In genomic region chr11:87263439-87263838, GRCh38 we compare ENCODE assay signal across 21 cellular contexts.
"Had no signal": no experiment of that assay in that cellular context is flagged by ENCODE, and none has a peak within 500 bp of the region (broad histone marks: within the 10 kb centered on the region; RNA-seq: fewer than 3 reads in every experiment).

No MANE protein-coding gene starts in this region.

- H3K36me3 ChIP-seq: colonic mucosa, esophagus squamous epithelium, heart right ventricle, left lung, tibial artery, WERI-Rb-1 had no signal

- DNase-seq: activated CD4-positive, alpha-beta T cell treated with anti-CD3 and anti-CD28 coated beads for 1 hour; activated CD4-positive, alpha-beta T cell treated with anti-CD3 and anti-CD28 coated beads, Interleukin-2, amount 50 U/mL, for 1 hour; activated naive CD4-positive, alpha-beta T cell treated with Interleukin-2 at 50 U/mL for 16 hours; activated naive CD8-positive, alpha-beta T cell treated with anti-CD3 and anti-CD28 coated beads for 36 hours; activated T-cell treated with anti-CD3 and anti-CD28 coated beads, Interleukin-2, amount 50 U/mL, for 1 hour; amniotic stem cell; colonic mucosa; dorsolateral prefrontal cortex; esophagus squamous epithelium; heart right ventricle; left lung; naive thymus-derived CD4-positive, alpha-beta T cell; retina; stimulated activated CD4-positive, alpha-beta T cell treated with anti-CD3 and anti-CD28 coated beads, Interleukin-12 subunit alpha, Interleukin-12 subunit beta, amount 100 ng/mL, for 4 hours; stimulated activated CD4-positive, alpha-beta T cell treated with anti-CD3 and anti-CD28 coated beads, Interleukin-4, amount 100 ng/mL, for 4 hours; tibial artery; WERI-Rb-1 had no signal

- H3K4me1 ChIP-seq: colonic mucosa, esophagus squamous epithelium had no signal

- H3K4me3 ChIP-seq: colonic mucosa, dorsolateral prefrontal cortex, esophagus squamous epithelium, heart right ventricle, left lung, lung, tibial artery had no signal

- H3K4me3 Mint-ChIP-seq: activated naive CD8-positive, alpha-beta T cell treated with anti-CD3 and anti-CD28 coated beads for 36 hours; naive thymus-derived CD4-positive, alpha-beta T cell; stimulated activated naive CD8-positive, alpha-beta T cell treated with anti-CD3 and anti-CD28 coated beads, Interleukin-15, Interleukin-2, amounts not matched to agents 100 ng/mL and 50 ng/mL, for 24 hours had no signal

- H3K27ac Mint-ChIP-seq: activated naive CD8-positive, alpha-beta T cell treated with anti-CD3 and anti-CD28 coated beads for 36 hours; activated T-helper 2 cell treated with anti-CD3 and anti-CD28 coated beads, Interferon-gamma antibody, Interleukin-2, Interleukin-4, amounts not matched to agents 10 μg/mL and 5 μg/mL and 100 μg/mL, durations not matched to agents 14 hours and 24 hours and 36 hours; naive thymus-derived CD4-positive, alpha-beta T cell; progenitor cell of endocrine pancreas; stimulated activated naive CD8-positive, alpha-beta T cell treated with anti-CD3 and anti-CD28 coated beads, Interleukin-15, Interleukin-2, amounts not matched to agents 100 ng/mL and 50 ng/mL, for 24 hours had no signal

- H3K27me3 ChIP-seq: colonic mucosa, dorsolateral prefrontal cortex, esophagus squamous epithelium, heart right ventricle, left lung, tibial artery had no signal

- H3K27ac ChIP-seq: colonic mucosa, dorsolateral prefrontal cortex, esophagus squamous epithelium, heart right ventricle, left lung, WERI-Rb-1 had no signal

- H3K27me3 Mint-ChIP-seq: activated naive CD8-positive, alpha-beta T cell treated with anti-CD3 and anti-CD28 coated beads for 36 hours; naive thymus-derived CD4-positive, alpha-beta T cell; progenitor cell of endocrine pancreas; stimulated activated naive CD8-positive, alpha-beta T cell treated with anti-CD3 and anti-CD28 coated beads, Interleukin-15, Interleukin-2, amounts not matched to agents 100 ng/mL and 50 ng/mL, for 24 hours had no signal

- H3K9me3 ChIP-seq: colonic mucosa, esophagus squamous epithelium, heart right ventricle, left lung, tibial artery had no signal

- H3K9me3 Mint-ChIP-seq: activated naive CD8-positive, alpha-beta T cell treated with anti-CD3 and anti-CD28 coated beads for 36 hours; activated T-helper 2 cell treated with anti-CD3 and anti-CD28 coated beads, Interferon-gamma antibody, Interleukin-2, Interleukin-4, amounts not matched to agents 10 μg/mL and 5 μg/mL and 100 μg/mL, durations not matched to agents 14 hours and 24 hours and 36 hours; naive thymus-derived CD4-positive, alpha-beta T cell; stimulated activated naive CD8-positive, alpha-beta T cell treated with anti-CD3 and anti-CD28 coated beads, Interleukin-15, Interleukin-2, amounts not matched to agents 100 ng/mL and 50 ng/mL, for 24 hours had no signal
